1 cellular context compared by ENCODE assay signal in the genomic region with DNA sequence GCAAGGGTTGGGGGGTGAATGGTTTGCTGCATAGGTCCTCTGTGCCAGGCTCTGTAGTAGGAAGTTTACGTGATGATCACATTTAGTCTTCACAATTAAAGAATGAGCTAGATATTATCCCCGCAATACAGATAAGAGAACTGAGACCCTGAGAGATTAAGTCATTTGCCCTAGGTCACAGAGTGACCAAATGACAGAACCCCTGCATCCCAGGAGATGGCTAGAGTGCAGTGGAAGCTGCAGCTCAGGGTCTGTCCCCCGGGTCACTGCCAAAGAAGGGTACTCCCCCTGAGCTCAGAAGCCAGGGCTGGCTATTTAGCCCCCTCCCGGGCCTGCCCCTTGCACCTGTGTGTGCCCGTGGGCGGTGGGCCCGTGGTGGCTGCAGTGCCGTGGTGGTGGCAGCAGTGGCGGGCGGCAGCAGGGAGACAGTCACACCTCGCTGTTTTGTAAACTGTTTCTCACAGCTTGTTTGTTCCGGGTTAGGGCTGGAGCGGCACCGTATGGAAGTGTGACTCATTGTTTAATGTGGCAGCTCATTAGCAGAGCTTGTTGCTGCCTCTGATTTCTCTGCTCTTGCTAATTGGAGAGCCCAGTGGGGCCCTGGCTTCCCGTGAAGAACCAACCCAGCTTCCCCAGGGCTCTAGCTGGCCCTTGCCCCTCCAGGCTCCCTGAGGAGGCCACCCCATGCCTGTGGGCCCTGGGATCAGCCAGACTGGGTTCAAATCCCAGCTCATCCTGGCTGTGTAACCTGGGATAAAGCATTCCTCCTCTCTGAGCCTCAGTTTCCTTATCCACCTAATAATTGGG.
A peak's percentile ranks its signal among the peaks of the same experiment; 100 is the strongest.
TF ChIP-seq lines count a peak whose summit lies in the region.

No MANE protein-coding gene starts in this region.

TF ChIP-seq in HEK293, 187 proteins besides CTCF, POLR2A, EP300 and RAD21 (continued from another document):
- TF ChIP-seq ZBTB48 (tag by site-specific recombination; IDR thresholded peaks at IDR 0.05) (peak; percentile 83), ZNF473 (tag by site-specific recombination; IDR thresholded peaks at IDR 0.05) (no peak), ZNF560 (tag by site-specific recombination; IDR thresholded peaks at IDR 0.05; ENCODE audit: borderline replicate concordance) (no peak), OSR2 (tag by site-specific recombination; IDR thresholded peaks at IDR 0.05) (peak; percentile 83), ZIC2 (tag by site-specific recombination; IDR thresholded peaks at IDR 0.05) (peak; percentile 98), ZNF214 (tag by site-specific recombination; IDR thresholded peaks at IDR 0.05; ENCODE audit: borderline replicate concordance) (no peak), GLIS2 (tag by site-specific recombination; IDR thresholded peaks at IDR 0.05) (peak; percentile 36; the same call in 1 of the 2 replicates), ZNF785 (tag by site-specific recombination; IDR thresholded peaks at IDR 0.05) (no peak), GFI1B (tag by site-specific recombination; IDR thresholded peaks at IDR 0.05) (peak; percentile 78; the same call in 1 of the 2 replicates), SP7 (tag by site-specific recombination; IDR thresholded peaks at IDR 0.05) (peak; percentile 84), WT1 (tag by site-specific recombination; IDR thresholded peaks at IDR 0.05) (0 out of 2 replicates have a peak, but pooled peaks have one; percentile 33), ZNF366 (tag by site-specific recombination; conservative IDR thresholded peaks at IDR 0.05) (peak; percentile 49), SCRT1 (tag by site-specific recombination; IDR thresholded peaks at IDR 0.05; ENCODE audit: borderline replicate concordance) (peak; percentile 61; the same call in 1 of the 2 replicates), ZNF169 (tag by site-specific recombination; IDR thresholded peaks at IDR 0.05) (no peak), BCL11B (tag by site-specific recombination; IDR thresholded peaks at IDR 0.05; ENCODE audit: low read depth) (no peak), GLIS1 (tag by site-specific recombination; IDR thresholded peaks at IDR 0.05) (peak; percentile 94), SP2 (tag by site-specific recombination; IDR thresholded peaks at IDR 0.05) (peak; percentile 39), ZBTB21 (tag by site-specific recombination; IDR thresholded peaks at IDR 0.05) (peak; percentile 13; the same call in 1 of the 2 replicates), ZNF175 (tag by site-specific recombination; IDR thresholded peaks at IDR 0.05) (no peak), PRDM1 (tag by site-specific recombination; IDR thresholded peaks at IDR 0.05) (0 out of 2 replicates have a peak, but pooled peaks have one; percentile 17), ZNF660 (tag by site-specific recombination; IDR thresholded peaks at IDR 0.05) (no peak), ZNF600 (tag by site-specific recombination; IDR thresholded peaks at IDR 0.05) (peak; percentile 83), ZNF302 (tag by site-specific recombination; IDR thresholded peaks at IDR 0.05; ENCODE audit: low read depth) (no peak), OVOL3 (tag by site-specific recombination; IDR thresholded peaks at IDR 0.05) (no peak), ZNF324 (tag by site-specific recombination; IDR thresholded peaks at IDR 0.05) (peak; percentile 46; the same call in 1 of the 2 replicates), ZFHX2 (tag by site-specific recombination; conservative IDR thresholded peaks at IDR 0.05) (peak; percentile 58), ZBTB17 (tag by site-specific recombination; IDR thresholded peaks at IDR 0.05) (0 out of 2 replicates have a peak, but pooled peaks have one; percentile 6), ZXDB (tag by site-specific recombination; IDR thresholded peaks at IDR 0.05) (no peak), ZEB2 (tag by site-specific recombination; IDR thresholded peaks at IDR 0.05) (peak; percentile 70; the same call in 1 of the 2 replicates), ZBTB1 (tag by site-specific recombination; IDR thresholded peaks at IDR 0.05) (0 out of 2 replicates have a peak, but pooled peaks have one; percentile 72), IKZF3 (tag by site-specific recombination; IDR thresholded peaks at IDR 0.05) (0 out of 2 replicates have a peak, but pooled peaks have one; percentile 22)
- TF ChIP-seq, protein P1, sequence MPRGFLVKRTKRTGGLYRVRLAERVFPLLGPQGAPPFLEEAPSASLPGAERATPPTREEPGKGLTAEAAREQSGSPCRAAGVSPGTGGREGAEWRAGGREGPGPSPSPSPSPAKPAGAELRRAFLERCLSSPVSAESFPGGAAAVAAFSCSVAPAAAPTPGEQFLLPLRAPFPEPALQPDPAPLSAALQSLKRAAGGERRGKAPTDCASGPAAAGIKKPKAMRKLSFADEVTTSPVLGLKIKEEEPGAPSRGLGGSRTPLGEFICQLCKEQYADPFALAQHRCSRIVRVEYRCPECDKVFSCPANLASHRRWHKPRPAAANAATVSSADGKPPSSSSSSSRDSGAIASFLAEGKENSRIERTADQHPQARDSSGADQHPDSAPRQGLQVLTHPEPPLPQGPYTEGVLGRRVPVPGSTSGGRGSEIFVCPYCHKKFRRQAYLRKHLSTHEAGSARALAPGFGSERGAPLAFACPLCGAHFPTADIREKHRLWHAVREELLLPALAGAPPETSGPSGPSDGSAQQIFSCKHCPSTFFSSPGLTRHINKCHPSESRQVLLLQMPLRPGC (tag by site-specific recombination; IDR thresholded peaks at IDR 0.05) = peak; percentile 37
- TF ChIP-seq, protein P2, sequence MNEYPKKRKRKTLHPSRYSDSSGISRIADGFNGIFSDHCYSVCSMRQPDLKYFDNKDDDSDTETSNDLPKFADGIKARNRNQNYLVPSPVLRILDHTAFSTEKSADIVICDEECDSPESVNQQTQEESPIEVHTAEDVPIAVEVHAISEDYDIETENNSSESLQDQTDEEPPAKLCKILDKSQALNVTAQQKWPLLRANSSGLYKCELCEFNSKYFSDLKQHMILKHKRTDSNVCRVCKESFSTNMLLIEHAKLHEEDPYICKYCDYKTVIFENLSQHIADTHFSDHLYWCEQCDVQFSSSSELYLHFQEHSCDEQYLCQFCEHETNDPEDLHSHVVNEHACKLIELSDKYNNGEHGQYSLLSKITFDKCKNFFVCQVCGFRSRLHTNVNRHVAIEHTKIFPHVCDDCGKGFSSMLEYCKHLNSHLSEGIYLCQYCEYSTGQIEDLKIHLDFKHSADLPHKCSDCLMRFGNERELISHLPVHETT (tag by site-specific recombination; IDR thresholded peaks at IDR 0.05) = 0 out of 2 replicates have a peak, but pooled peaks have one; percentile 42
- TF ChIP-seq, protein P3, sequence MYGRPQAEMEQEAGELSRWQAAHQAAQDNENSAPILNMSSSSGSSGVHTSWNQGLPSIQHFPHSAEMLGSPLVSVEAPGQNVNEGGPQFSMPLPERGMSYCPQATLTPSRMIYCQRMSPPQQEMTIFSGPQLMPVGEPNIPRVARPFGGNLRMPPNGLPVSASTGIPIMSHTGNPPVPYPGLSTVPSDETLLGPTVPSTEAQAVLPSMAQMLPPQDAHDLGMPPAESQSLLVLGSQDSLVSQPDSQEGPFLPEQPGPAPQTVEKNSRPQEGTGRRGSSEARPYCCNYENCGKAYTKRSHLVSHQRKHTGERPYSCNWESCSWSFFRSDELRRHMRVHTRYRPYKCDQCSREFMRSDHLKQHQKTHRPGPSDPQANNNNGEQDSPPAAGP (tag by site-specific recombination; IDR thresholded peaks at IDR 0.05) = peak; percentile 52; the same call in 1 of the 2 replicates
- TF ChIP-seq, protein P4, sequence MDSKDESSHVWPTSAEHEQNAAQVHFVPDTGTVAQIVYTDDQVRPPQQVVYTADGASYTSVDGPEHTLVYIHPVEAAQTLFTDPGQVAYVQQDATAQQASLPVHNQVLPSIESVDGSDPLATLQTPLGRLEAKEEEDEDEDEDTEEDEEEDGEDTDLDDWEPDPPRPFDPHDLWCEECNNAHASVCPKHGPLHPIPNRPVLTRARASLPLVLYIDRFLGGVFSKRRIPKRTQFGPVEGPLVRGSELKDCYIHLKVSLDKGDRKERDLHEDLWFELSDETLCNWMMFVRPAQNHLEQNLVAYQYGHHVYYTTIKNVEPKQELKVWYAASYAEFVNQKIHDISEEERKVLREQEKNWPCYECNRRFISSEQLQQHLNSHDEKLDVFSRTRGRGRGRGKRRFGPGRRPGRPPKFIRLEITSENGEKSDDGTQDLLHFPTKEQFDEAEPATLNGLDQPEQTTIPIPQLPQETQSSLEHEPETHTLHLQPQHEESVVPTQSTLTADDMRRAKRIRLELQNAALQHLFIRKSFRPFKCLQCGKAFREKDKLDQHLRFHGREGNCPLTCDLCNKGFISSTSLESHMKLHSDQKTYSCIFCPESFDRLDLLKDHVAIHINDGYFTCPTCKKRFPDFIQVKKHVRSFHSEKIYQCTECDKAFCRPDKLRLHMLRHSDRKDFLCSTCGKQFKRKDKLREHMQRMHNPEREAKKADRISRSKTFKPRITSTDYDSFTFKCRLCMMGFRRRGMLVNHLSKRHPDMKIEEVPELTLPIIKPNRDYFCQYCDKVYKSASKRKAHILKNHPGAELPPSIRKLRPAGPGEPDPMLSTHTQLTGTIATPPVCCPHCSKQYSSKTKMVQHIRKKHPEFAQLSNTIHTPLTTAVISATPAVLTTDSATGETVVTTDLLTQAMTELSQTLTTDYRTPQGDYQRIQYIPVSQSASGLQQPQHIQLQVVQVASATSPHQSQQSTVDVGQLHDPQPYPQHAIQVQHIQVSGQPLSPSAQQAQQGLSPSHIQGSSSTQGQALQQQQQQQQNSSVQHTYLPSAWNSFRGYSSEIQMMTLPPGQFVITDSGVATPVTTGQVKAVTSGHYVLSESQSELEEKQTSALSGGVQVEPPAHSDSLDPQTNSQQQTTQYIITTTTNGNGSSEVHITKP (tag by site-specific recombination; IDR thresholded peaks at IDR 0.05) = peak; percentile 75
- TF ChIP-seq, protein P5, sequence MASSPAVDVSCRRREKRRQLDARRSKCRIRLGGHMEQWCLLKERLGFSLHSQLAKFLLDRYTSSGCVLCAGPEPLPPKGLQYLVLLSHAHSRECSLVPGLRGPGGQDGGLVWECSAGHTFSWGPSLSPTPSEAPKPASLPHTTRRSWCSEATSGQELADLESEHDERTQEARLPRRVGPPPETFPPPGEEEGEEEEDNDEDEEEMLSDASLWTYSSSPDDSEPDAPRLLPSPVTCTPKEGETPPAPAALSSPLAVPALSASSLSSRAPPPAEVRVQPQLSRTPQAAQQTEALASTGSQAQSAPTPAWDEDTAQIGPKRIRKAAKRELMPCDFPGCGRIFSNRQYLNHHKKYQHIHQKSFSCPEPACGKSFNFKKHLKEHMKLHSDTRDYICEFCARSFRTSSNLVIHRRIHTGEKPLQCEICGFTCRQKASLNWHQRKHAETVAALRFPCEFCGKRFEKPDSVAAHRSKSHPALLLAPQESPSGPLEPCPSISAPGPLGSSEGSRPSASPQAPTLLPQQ (tag by site-specific recombination; IDR thresholded peaks at IDR 0.05) = peak; percentile 70; the same call in 1 of the 2 replicates
- TF ChIP-seq, protein P6, sequence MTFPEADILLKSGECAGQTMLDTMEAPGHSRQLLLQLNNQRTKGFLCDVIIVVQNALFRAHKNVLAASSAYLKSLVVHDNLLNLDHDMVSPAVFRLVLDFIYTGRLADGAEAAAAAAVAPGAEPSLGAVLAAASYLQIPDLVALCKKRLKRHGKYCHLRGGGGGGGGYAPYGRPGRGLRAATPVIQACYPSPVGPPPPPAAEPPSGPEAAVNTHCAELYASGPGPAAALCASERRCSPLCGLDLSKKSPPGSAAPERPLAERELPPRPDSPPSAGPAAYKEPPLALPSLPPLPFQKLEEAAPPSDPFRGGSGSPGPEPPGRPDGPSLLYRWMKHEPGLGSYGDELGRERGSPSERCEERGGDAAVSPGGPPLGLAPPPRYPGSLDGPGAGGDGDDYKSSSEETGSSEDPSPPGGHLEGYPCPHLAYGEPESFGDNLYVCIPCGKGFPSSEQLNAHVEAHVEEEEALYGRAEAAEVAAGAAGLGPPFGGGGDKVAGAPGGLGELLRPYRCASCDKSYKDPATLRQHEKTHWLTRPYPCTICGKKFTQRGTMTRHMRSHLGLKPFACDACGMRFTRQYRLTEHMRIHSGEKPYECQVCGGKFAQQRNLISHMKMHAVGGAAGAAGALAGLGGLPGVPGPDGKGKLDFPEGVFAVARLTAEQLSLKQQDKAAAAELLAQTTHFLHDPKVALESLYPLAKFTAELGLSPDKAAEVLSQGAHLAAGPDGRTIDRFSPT (tag by site-specific recombination; IDR thresholded peaks at IDR 0.05) = peak; percentile 66
- TF ChIP-seq, protein P7, sequence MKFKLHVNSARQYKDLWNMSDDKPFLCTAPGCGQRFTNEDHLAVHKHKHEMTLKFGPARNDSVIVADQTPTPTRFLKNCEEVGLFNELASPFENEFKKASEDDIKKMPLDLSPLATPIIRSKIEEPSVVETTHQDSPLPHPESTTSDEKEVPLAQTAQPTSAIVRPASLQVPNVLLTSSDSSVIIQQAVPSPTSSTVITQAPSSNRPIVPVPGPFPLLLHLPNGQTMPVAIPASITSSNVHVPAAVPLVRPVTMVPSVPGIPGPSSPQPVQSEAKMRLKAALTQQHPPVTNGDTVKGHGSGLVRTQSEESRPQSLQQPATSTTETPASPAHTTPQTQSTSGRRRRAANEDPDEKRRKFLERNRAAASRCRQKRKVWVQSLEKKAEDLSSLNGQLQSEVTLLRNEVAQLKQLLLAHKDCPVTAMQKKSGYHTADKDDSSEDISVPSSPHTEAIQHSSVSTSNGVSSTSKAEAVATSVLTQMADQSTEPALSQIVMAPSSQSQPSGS (tag by site-specific recombination; IDR thresholded peaks at IDR 0.05; ENCODE audit: low read depth) = no peak
- TF ChIP-seq, protein P8, sequence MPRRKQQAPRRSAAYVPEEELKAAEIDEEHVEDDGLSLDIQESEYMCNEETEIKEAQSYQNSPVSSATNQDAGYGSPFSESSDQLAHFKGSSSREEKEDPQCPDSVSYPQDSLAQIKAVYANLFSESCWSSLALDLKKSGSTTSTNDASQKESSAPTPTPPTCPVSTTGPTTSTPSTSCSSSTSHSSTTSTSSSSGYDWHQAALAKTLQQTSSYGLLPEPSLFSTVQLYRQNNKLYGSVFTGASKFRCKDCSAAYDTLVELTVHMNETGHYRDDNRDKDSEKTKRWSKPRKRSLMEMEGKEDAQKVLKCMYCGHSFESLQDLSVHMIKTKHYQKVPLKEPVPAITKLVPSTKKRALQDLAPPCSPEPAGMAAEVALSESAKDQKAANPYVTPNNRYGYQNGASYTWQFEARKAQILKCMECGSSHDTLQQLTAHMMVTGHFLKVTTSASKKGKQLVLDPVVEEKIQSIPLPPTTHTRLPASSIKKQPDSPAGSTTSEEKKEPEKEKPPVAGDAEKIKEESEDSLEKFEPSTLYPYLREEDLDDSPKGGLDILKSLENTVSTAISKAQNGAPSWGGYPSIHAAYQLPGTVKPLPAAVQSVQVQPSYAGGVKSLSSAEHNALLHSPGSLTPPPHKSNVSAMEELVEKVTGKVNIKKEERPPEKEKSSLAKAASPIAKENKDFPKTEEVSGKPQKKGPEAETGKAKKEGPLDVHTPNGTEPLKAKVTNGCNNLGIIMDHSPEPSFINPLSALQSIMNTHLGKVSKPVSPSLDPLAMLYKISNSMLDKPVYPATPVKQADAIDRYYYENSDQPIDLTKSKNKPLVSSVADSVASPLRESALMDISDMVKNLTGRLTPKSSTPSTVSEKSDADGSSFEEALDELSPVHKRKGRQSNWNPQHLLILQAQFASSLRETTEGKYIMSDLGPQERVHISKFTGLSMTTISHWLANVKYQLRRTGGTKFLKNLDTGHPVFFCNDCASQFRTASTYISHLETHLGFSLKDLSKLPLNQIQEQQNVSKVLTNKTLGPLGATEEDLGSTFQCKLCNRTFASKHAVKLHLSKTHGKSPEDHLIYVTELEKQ (tag by site-specific recombination; IDR thresholded peaks at IDR 0.05; ENCODE audit: borderline replicate concordance) = peak; percentile 76; the same call in 1 of the 2 replicates
